In the genomic region with DNA sequence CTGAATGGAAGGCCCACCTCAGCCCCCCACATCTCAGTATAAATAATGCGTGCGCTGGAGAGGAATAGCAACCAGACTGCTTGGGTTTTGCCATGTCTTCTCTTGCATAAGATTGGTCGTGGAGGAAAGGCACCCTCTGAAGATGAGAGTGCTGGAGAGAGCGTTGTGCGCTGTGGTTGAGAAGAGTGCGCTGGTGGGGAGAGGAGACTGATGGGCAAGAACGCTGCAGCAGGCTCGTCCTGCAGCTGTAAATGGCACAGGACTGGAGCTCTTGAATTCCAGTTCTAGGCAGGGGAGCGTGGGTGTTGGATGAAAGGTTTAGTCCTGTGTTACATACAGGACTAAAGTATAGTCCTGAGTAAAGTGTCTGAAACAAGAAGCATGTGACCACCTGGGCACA, we compare ENCODE assay signal across 12 cellular contexts. TPM values are rescaled to one million over a fixed set of nuclear protein-coding genes. Genes with fewer than 3 reads are reported as not detected.
DNase-seq lines count a peak whose midpoint lies in the region; ATAC-seq and TF ChIP-seq lines count a peak whose summit lies in the region.
"Had no signal": no experiment of that assay in that cellular context is flagged by ENCODE, and none has a peak within 500 bp of the region (broad histone marks: within the 10 kb centered on the region; RNA-seq: fewer than 3 reads in every experiment).

No MANE protein-coding gene starts in this region.

- H3K27me3 ChIP-seq in CD8-positive, alpha-beta memory T cell (ENCODE audit: insufficient read depth, low read length, poor library complexity, severe bottlenecking) = no peaks in the 10 kb centered on the region
- H3K27me3 ChIP-seq in right atrium auricular region (no peaks in the 10 kb centered on the region), parathyroid adenoma (ENCODE audit: control insufficient read depth, insufficient read depth, low read length) (no peaks in the 10 kb centered on the region), WERI-Rb-1 (ENCODE audit: insufficient read depth, low read depth, severe bottlenecking) (no peaks in the 10 kb centered on the region)

- H3K9me3 ChIP-seq in CD8-positive, alpha-beta memory T cell (ENCODE audit: low read length) = no peaks in the 10 kb centered on the region
- no peaks in the 10 kb centered on the region for H3K9me3 ChIP-seq in right atrium auricular region
- H3K9me3 ChIP-seq in parathyroid adenoma (ENCODE audit: control insufficient read depth, low read length) = no peaks in the 10 kb centered on the region
- H3K9me3 ChIP-seq in WERI-Rb-1 (ENCODE audit: severe bottlenecking) = no peaks in the 10 kb centered on the region

- H3K27ac Mint-ChIP-seq in CD8-positive, alpha-beta memory T cell = peak overlapping the region in 6 of 8 donors; percentile 13 to 79 (median 60)
- H3K27ac Mint-ChIP-seq in WTC11 = peak overlapping the region; percentile 63
- H3K27ac Mint-ChIP-seq: activated CD8-positive, alpha-beta T cell treated with anti-CD3 and anti-CD28 coated beads, Interleukin-2, amount 10 ng/mL, durations not matched to agents 7 days and 5 days had no signal

- H3K36me3 ChIP-seq in CD8-positive, alpha-beta memory T cell (ENCODE audit: insufficient read depth, low read length) = peaks cover 29% of the 10 kb centered on the region
- H3K36me3 ChIP-seq in right atrium auricular region (peaks cover 23% of the 10 kb centered on the region), parathyroid adenoma (ENCODE audit: control insufficient read depth, insufficient read depth, low read length) (no peaks in the 10 kb centered on the region), WERI-Rb-1 (peaks cover 66% of the 10 kb centered on the region)

- H3K4me2 ChIP-seq in parathyroid adenoma (ENCODE audit: low read length) = no peak overlapping the region

- H3K4me3 Mint-ChIP-seq in CD8-positive, alpha-beta memory T cell = no peak overlapping the region
- H3K4me3 Mint-ChIP-seq in WTC11 = no peak overlapping the region
- H3K4me3 Mint-ChIP-seq: activated CD8-positive, alpha-beta T cell treated with anti-CD3 and anti-CD28 coated beads, Interleukin-2, amount 10 ng/mL, durations not matched to agents 7 days and 5 days had no signal

- H3K27ac ChIP-seq in CD8-positive, alpha-beta memory T cell (ENCODE audit: low read depth, low read length) = no peak overlapping the region
- H3K27ac ChIP-seq in right atrium auricular region (peak overlapping the region; percentile 84), parathyroid adenoma (peak overlapping the region; percentile 79), WERI-Rb-1 (no peak overlapping the region)
- H3K27ac ChIP-seq: epithelial cell of prostate had no signal

- TF ChIP-seq CTCF in WTC11 (IDR thresholded peaks at IDR 0.05) = no peak
- no peak for TF ChIP-seq CTCF in right atrium auricular region (IDR thresholded peaks at IDR 0.05)
- no peak for TF ChIP-seq CTCF in parathyroid adenoma (IDR thresholded peaks at IDR 0.05)
- no peak for TF ChIP-seq CTCF in WERI-Rb-1 (IDR thresholded peaks at IDR 0.05; ENCODE audit: low read depth, low read length)

- H3K9me3 Mint-ChIP-seq in CD8-positive, alpha-beta memory T cell = no peaks in the 10 kb centered on the region
- H3K9me3 Mint-ChIP-seq in WTC11 = no peaks in the 10 kb centered on the region

- no peak for ATAC-seq in WTC11
- ATAC-seq in GM21723 (IDR thresholded peaks at IDR 0.05; ENCODE audit: unreplicated experiment) = no peak
- ATAC-seq: activated CD8-positive, alpha-beta T cell treated with anti-CD3 and anti-CD28 coated beads, Interleukin-2, amount 10 ng/mL, durations not matched to agents 7 days and 5 days had no signal

- no peak overlapping the region for H3K9ac ChIP-seq in parathyroid adenoma

- H2AFZ ChIP-seq in parathyroid adenoma = no peak overlapping the region

- peaks cover 15 to 26% (median 17%) of the 10 kb centered on the region in 3 donors for H3K4me1 Mint-ChIP-seq in CD8-positive, alpha-beta memory T cell
- no peaks in the 10 kb centered on the region for H3K4me1 Mint-ChIP-seq in WTC11

- POLR2A ChIA-PET in CD8-positive, alpha-beta memory T cell (lab: Charles Lee) = no interaction called here
- POLR2A ChIA-PET in WTC11 (lab: Charles Lee) = interaction anchor here (0.7 kb wide), 1 partner anchor 132 kb away, joined by 10 read pairs; no protein-coding TSS in a partner anchor

- CTCF ChIA-PET in CD8-positive, alpha-beta memory T cell (lab: Charles Lee) = no interaction called here
- CTCF ChIA-PET in WTC11 (lab: Charles Lee) = interaction anchor here (1.1 to 5.9 kb wide), 3 partner anchors 12 to 92 kb away, joined by 3 to 26 read pairs (median 3); no protein-coding TSS in a partner anchor

- H3K79me2 ChIP-seq in parathyroid adenoma = peaks cover 12% of the 10 kb centered on the region

- peaks cover 0 to under 1% of the 10 kb centered on the region in 2 donors for H3K27me3 Mint-ChIP-seq in CD8-positive, alpha-beta memory T cell
- no peaks in the 10 kb centered on the region for H3K27me3 Mint-ChIP-seq in WTC11 (ENCODE audit: low read depth)

- H3K36me3 Mint-ChIP-seq in CD8-positive, alpha-beta memory T cell = peaks cover 3 to 94% (median 19%) of the 10 kb centered on the region in 3 donors
- peaks cover 33% of the 10 kb centered on the region for H3K36me3 Mint-ChIP-seq in WTC11

- H3K4me3 ChIP-seq in CD8-positive, alpha-beta memory T cell (ENCODE audit: low read length) = no peak overlapping the region
- H3K4me3 ChIP-seq in right atrium auricular region (peak overlapping the region; percentile 0 to 11), parathyroid adenoma (ENCODE audit: low read depth, low read length) (no peak overlapping the region), WERI-Rb-1 (ENCODE audit: low read depth, low read length) (no peak overlapping the region)

- H3K4me1 ChIP-seq in CD8-positive, alpha-beta memory T cell (ENCODE audit: insufficient read depth, low read length) = no peaks in the 10 kb centered on the region
- H3K4me1 ChIP-seq in right atrium auricular region (peaks cover 0 to 37% of the 10 kb centered on the region in 2 donors), parathyroid adenoma (peaks cover 13% of the 10 kb centered on the region)

- no peak for DNase-seq in CD8-positive, alpha-beta memory T cell
- no peak for DNase-seq in WTC11 (ENCODE audit: low spot score)
- DNase-seq in right atrium auricular region (ENCODE audit: low spot score) = no peak
- DNase-seq in activated CD4-positive, alpha-beta T cell treated with anti-CD3 and anti-CD28 coated beads, Interleukin-2, amount 50 U/mL, for 1 hour = no peak
- no peak for DNase-seq in WERI-Rb-1
- DNase-seq in NCI-H1694 (lab: John Stamatoyannopoulos, UW) = no peak
- DNase-seq: activated CD8-positive, alpha-beta T cell treated with anti-CD3 and anti-CD28 coated beads, Interleukin-2, amount 10 ng/mL, durations not matched to agents 7 days and 5 days; hypothalamus; NCI-H345 had no signal

TF ChIP-seq in WTC11, 78 proteins besides CTCF, POLR2A, EP300 and RAD21:
- TF ChIP-seq IRF1 (CRISPR knock-in tag; IDR thresholded peaks at IDR 0.05) (no peak), GRHL2 (CRISPR knock-in tag; IDR thresholded peaks at IDR 0.05; ENCODE audit: insufficient replicate concordance, severe bottlenecking) (no peak), E2F4 (CRISPR knock-in tag; IDR thresholded peaks at IDR 0.05; ENCODE audit: borderline replicate concordance, low read depth) (no peak), ZBTB21 (CRISPR knock-in tag; IDR thresholded peaks at IDR 0.05; ENCODE audit: borderline replicate concordance) (no peak), SOX15 (CRISPR knock-in tag; IDR thresholded peaks at IDR 0.05) (no peak), E2F1 (CRISPR knock-in tag; IDR thresholded peaks at IDR 0.05) (no peak), JAZF1 (CRISPR knock-in tag; IDR thresholded peaks at IDR 0.05) (no peak)
TF ChIP-seq in WTC11: peak in this region for 0.

RNA-seq across cellular contexts. Expression of gene RPRD1B, which starts 51.5 kb away (rescaled TPM):
- 10 to 100 TPM; 39.1 TPM for total RNA-seq in CD8-positive, alpha-beta memory T cell
- 5.2 TPM for polyA plus RNA-seq in CD8-positive, alpha-beta memory T cell
- total RNA-seq in WTC11 (2021) (21.4 to 25.5 TPM (median 21.5 TPM) in 3 replicates), right atrium auricular region (10 to 100 TPM; 60.1 to 75.8 TPM)

RNA-seq across cellular contexts. Expression of gene TTI1, which starts 51.8 kb away (rescaled TPM):
- 10 to 100 TPM; 40.5 to 41.6 TPM for total RNA-seq in CD8-positive, alpha-beta memory T cell
- 16.7 TPM for polyA plus RNA-seq in CD8-positive, alpha-beta memory T cell
- total RNA-seq in WTC11 (2021) (42.8 to 43.5 TPM (median 43.4 TPM) in 3 replicates), right atrium auricular region (10 to 100 TPM; 10.8 to 11.5 TPM)

Comparison
In these comparisons a context has a peak if more than half of its experiments do, and no peak if none do; other contexts are left out.
1. H3K27ac ChIP-seq: peak in right atrium auricular region (2 of 2) and parathyroid adenoma (single experiment); none in CD8-positive, alpha-beta memory T cell (single experiment) and WERI-Rb-1 (single experiment).
2. H3K4me3 ChIP-seq: peak in right atrium auricular region (2 of 2); none in CD8-positive, alpha-beta memory T cell (single experiment), parathyroid adenoma (single experiment) and WERI-Rb-1 (single experiment).